Comparison of ENCODE assay signal across 8 cellular contexts in the genomic region with DNA sequence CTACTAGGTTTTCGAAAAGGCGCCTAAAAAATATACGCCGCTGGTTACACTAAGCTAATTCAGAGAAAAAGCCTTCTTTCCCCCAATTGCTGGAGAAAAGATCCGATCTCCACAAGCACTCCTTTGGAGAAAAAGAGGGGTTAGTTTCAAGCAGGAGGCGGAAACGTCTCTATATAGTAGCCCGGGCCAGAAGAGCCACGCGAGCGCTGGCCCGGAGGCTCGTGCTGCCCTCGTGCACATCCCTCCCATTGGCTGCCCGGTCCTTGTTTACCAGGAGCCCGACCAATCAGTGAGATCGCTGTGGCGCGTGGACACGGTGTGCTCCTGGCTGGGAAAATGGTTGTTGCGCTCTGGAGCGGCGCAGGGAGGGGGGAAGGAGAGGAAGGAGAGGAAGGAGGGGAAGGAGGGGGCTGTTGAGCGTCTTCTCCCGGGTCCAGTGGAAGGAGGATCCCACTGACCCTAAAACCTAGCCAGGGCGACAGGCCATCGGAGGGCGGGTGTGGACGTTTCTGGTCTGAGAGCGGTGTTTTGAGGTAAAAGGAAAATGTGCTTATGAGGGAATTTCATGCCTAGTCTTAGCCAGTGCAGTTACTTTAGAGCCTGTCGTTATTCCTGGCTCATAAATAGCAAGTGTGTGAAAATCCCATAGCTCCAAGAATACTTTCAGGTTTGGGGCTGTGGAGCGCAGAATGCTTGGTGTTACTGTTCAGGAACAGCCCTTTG. TPM values are rescaled to one million over a fixed set of nuclear protein-coding genes. Genes with fewer than 3 reads are reported as not detected.
DNase-seq lines count a peak whose midpoint lies in the region; ATAC-seq and TF ChIP-seq lines count a peak whose summit lies in the region.

Gene TXNIP (minus strand): TSS at position 147 of the 723 bp plus-strand sequence. CDS start 313 bp downstream, outside the sequence.

- ATAC-seq in GM19035 (IDR thresholded peaks at IDR 0.05; ENCODE audit: unreplicated experiment): peak; percentile 96
- peak; percentile 79 for ATAC-seq in HG03378 (IDR thresholded peaks at IDR 0.05; ENCODE audit: unreplicated experiment)
- ATAC-seq in activated CD4-positive, CD25-positive, alpha-beta regulatory T cell treated with anti-CD3 and anti-CD28 coated beads, Interleukin-2, amount 50 U/mL, for 24 hours: peak; percentile 95 to 96
- peak; percentile 93 for ATAC-seq in central memory CD8-positive, alpha-beta T cell (replicated peaks; ENCODE audit: extremely low read depth, poor library complexity, severe bottlenecking)

- H3K36me3 Mint-ChIP-seq in central memory CD8-positive, alpha-beta T cell (ENCODE audit: insufficient read depth): peaks cover 55% of the 10 kb centered on the region

- no peaks in the 10 kb centered on the region for H3K27me3 Mint-ChIP-seq in central memory CD8-positive, alpha-beta T cell

- TF ChIP-seq CTCF in AG09319 (IDR thresholded peaks at IDR 0.05; ENCODE audit: low read depth, low read length): no peak

- DNase-seq in AG09319 (ENCODE audit: extremely low read depth, low read depth): peak; percentile 93
- peak; percentile 100 for DNase-seq in NCI-H460 (ENCODE audit: extremely low read depth, low read depth)
- peak; percentile 61 to 77 for DNase-seq in central memory CD8-positive, alpha-beta T cell (ENCODE audit: low spot score in 2 of 2)
- DNase-seq in inferior parietal cortex (ENCODE audit: extremely low spot score): peak; percentile 98
- DNase-seq in smooth muscle cell of the brain vasculature (ENCODE audit: low read depth, low spot score): peak; percentile 96

- peak within 1 kb of the TSS; percentile 93 for H3K27ac Mint-ChIP-seq in central memory CD8-positive, alpha-beta T cell (ENCODE audit: low read depth)

- H3K4me1 Mint-ChIP-seq in central memory CD8-positive, alpha-beta T cell: peaks cover 75% of the 10 kb centered on the region

- peak within 1 kb of the TSS; percentile 94 for H3K4me3 Mint-ChIP-seq in central memory CD8-positive, alpha-beta T cell

- H3K9me3 Mint-ChIP-seq in central memory CD8-positive, alpha-beta T cell: no peaks in the 10 kb centered on the region

RNA-seq across cellular contexts. Expression of gene TXNIP, which starts in this region (rescaled TPM):
- 611 and 616 TPM in 2 replicates for total RNA-seq in NCI-H460 (2014; rRNA removed; shearing (Covaris generic))
- polyA plus RNA-seq in NCI-H460 (2014; cell fraction: nucleus; rRNA removed): 91.1 and 103 TPM in 2 replicates

Comparison
In these comparisons a context has a peak if more than half of its experiments do, and no peak if none do; other contexts are left out.
1. Peak in every context shown above with its lines: DNase-seq and ATAC-seq.